Comparison of ENCODE assay signal across 8 cellular contexts in genomic region chr10:93412801-93413200, GRCh38.
DNase-seq lines count a peak whose midpoint lies in the region; ATAC-seq and TF ChIP-seq lines count a peak whose summit lies in the region.
"Had no signal": no experiment of that assay in that cellular context is flagged by ENCODE, and none has a peak within 500 bp of the region (broad histone marks: within the 10 kb centered on the region; RNA-seq: fewer than 3 reads in every experiment).

No MANE protein-coding gene starts in this region.

- H3K79me2 ChIP-seq in DND-41 (ENCODE audit: insufficient read depth, low read length) (no peaks in the 10 kb centered on the region), trophoblast cell (ENCODE audit: control insufficient read depth, insufficient read depth, low read length, poor library complexity) (peaks cover 2% of the 10 kb centered on the region)

- no peak overlapping the region for H2BK5ac ChIP-seq in trophoblast cell (ENCODE audit: low read depth, low read length, poor library complexity)

- H4K8ac ChIP-seq in trophoblast cell (ENCODE audit: low read depth, low read length) = no peak overlapping the region

- WGBS in trophoblast cell (ENCODE audit: extremely low coverage, insufficient coverage, insufficient read length) = no CpG with 5 or more reads among the region's 7 CpGs

- no peak for TF ChIP-seq POLR2A in NB4 (IDR thresholded peaks at IDR 0.05; ENCODE audit: extremely low read depth, insufficient read length)

- ATAC-seq in DND-41 (ENCODE audit: insufficient read depth, low read depth) = no peak
- no peak for ATAC-seq in HG03108 (IDR thresholded peaks at IDR 0.05; ENCODE audit: unreplicated experiment)
- no peak for ATAC-seq in GM18502 (IDR thresholded peaks at IDR 0.05; ENCODE audit: poor library complexity, unreplicated experiment)
- ATAC-seq in HG02973 (IDR thresholded peaks at IDR 0.05; ENCODE audit: unreplicated experiment) = no peak

- H3K23ac ChIP-seq in trophoblast cell (ENCODE audit: low read length) = no peak overlapping the region

- no peaks in the 10 kb centered on the region for H3K36me3 ChIP-seq in DND-41 (ENCODE audit: insufficient read depth, low read length)
- H3K36me3 ChIP-seq in colonic mucosa = no peaks in the 10 kb centered on the region
- peaks cover 11 to 19% of the 10 kb centered on the region in 2 experiments for H3K36me3 ChIP-seq in trophoblast cell (ENCODE audit: control insufficient read depth in 1 of 2, insufficient read depth in 2 of 2, low read length in 2 of 2)
- H3K36me3 ChIP-seq: pancreas had no signal

- no peaks in the 10 kb centered on the region for H3K27me3 ChIP-seq in DND-41 (ENCODE audit: insufficient read depth, low read length, poor library complexity)
- no peaks in the 10 kb centered on the region for H3K27me3 ChIP-seq in colonic mucosa
- no peaks in the 10 kb centered on the region for H3K27me3 ChIP-seq in trophoblast cell (ENCODE audit: insufficient read depth, low read length)
- H3K27me3 ChIP-seq: pancreas had no signal

- no peak overlapping the region for H4K12ac ChIP-seq in trophoblast cell (ENCODE audit: low read depth, low read length)

- H4K20me1 ChIP-seq in DND-41 (ENCODE audit: insufficient read depth, low read length) = no peaks in the 10 kb centered on the region

- H3K79me1 ChIP-seq in trophoblast cell (ENCODE audit: low read length) = peaks cover 18% of the 10 kb centered on the region

- no peak overlapping the region for H3K4ac ChIP-seq in trophoblast cell (ENCODE audit: low read depth, low read length)

- H2AFZ ChIP-seq in DND-41 (ENCODE audit: low read depth, low read length) (peak overlapping the region; percentile 71), trophoblast cell (ENCODE audit: insufficient read depth, low read length, poor library complexity) (no peak overlapping the region)

- H3K9me3 ChIP-seq in DND-41 (ENCODE audit: insufficient read depth, low read length, severe bottlenecking) = no peaks in the 10 kb centered on the region
- H3K9me3 ChIP-seq in colonic mucosa = no peaks in the 10 kb centered on the region
- no peaks in the 10 kb centered on the region for H3K9me3 ChIP-seq in trophoblast cell (ENCODE audit: insufficient read depth, low read depth, low read length)
- H3K9me3 ChIP-seq: pancreas had no signal

- H2BK120ac ChIP-seq in trophoblast cell (ENCODE audit: insufficient read depth, low read length, poor library complexity) = no peak overlapping the region

- H3K4me1 ChIP-seq in DND-41 (ENCODE audit: insufficient read depth, low read length) (peaks cover 23% of the 10 kb centered on the region), colonic mucosa (peaks cover 6% of the 10 kb centered on the region), trophoblast cell (ENCODE audit: control insufficient read depth in 1 of 2, insufficient read depth in 2 of 2, low read length in 2 of 2) (peaks cover 22 to 26% of the 10 kb centered on the region in 2 experiments)
- H3K4me1 ChIP-seq: pancreas had no signal

- H3K9ac ChIP-seq in DND-41 (ENCODE audit: low read depth, low read length) = no peak overlapping the region
- H3K9ac ChIP-seq in colonic mucosa (ENCODE audit: low read depth in 2 of 2, low read length in 2 of 2) = no peak overlapping the region
- no peak overlapping the region for H3K9ac ChIP-seq in trophoblast cell (ENCODE audit: low read length)

- H2BK12ac ChIP-seq in trophoblast cell (ENCODE audit: low read length) = no peak overlapping the region

- H3K4me2 ChIP-seq in DND-41 (ENCODE audit: insufficient read depth, low read length) (peak overlapping the region; percentile 48), trophoblast cell (ENCODE audit: low read length) (no peak overlapping the region)

- H3K14ac ChIP-seq in trophoblast cell (ENCODE audit: low read length) = peak overlapping the region; percentile 14

- H3K4me3 ChIP-seq in DND-41 (ENCODE audit: low read depth in 1 of 2, low read length in 2 of 2) (peak overlapping the region in 1 of 2 experiments; percentile 5; a peak in 1 of 4 replicates), NB4 (ENCODE audit: low read depth, low read length) (no peak overlapping the region), colonic mucosa (no peak overlapping the region), trophoblast cell (ENCODE audit: low read depth, low read length) (no peak overlapping the region)
- H3K4me3 ChIP-seq: pancreas had no signal

- DNase-seq in DND-41 = peak; percentile 5
- DNase-seq in NB4 (ENCODE audit: low read depth) = peak; percentile 79
- DNase-seq in colonic mucosa = no peak
- DNase-seq in trophoblast cell = no peak
- DNase-seq: pancreas had no signal

- no peak overlapping the region for H2AK5ac ChIP-seq in trophoblast cell (ENCODE audit: low read length)

- intact Hi-C loops in colonic mucosa (cut with DNase I) = no loop called here

- H3K27ac ChIP-seq in DND-41 (ENCODE audit: low read length) (peak overlapping the region; percentile 84), colonic mucosa (peak overlapping the region; percentile 24), trophoblast cell (ENCODE audit: low read depth, low read length) (no peak overlapping the region)
- H3K27ac ChIP-seq: pancreas had no signal

- TF ChIP-seq CTCF in DND-41 (IDR thresholded peaks at IDR 0.05; ENCODE audit: borderline replicate concordance, extremely low read depth, low read length, poor library complexity, severe bottlenecking) (no peak), NB4 (IDR thresholded peaks at IDR 0.05; ENCODE audit: low read depth, low read length) (no peak), colonic mucosa (IDR thresholded peaks at IDR 0.05) (no peak)

- H3K18ac ChIP-seq in trophoblast cell (ENCODE audit: low read length) = no peak overlapping the region

- H4K91ac ChIP-seq in trophoblast cell (ENCODE audit: low read depth, low read length) = no peak overlapping the region

Comparison
In these comparisons a context has a peak if more than half of its experiments do, and no peak if none do; other contexts are left out.
1. DNase-seq: peak in DND-41 (single experiment) and NB4 (single experiment); none in colonic mucosa (single experiment) and trophoblast cell (0 of 2).